Comparison of ENCODE assay signal across 8 cellular contexts in the genomic region with DNA sequence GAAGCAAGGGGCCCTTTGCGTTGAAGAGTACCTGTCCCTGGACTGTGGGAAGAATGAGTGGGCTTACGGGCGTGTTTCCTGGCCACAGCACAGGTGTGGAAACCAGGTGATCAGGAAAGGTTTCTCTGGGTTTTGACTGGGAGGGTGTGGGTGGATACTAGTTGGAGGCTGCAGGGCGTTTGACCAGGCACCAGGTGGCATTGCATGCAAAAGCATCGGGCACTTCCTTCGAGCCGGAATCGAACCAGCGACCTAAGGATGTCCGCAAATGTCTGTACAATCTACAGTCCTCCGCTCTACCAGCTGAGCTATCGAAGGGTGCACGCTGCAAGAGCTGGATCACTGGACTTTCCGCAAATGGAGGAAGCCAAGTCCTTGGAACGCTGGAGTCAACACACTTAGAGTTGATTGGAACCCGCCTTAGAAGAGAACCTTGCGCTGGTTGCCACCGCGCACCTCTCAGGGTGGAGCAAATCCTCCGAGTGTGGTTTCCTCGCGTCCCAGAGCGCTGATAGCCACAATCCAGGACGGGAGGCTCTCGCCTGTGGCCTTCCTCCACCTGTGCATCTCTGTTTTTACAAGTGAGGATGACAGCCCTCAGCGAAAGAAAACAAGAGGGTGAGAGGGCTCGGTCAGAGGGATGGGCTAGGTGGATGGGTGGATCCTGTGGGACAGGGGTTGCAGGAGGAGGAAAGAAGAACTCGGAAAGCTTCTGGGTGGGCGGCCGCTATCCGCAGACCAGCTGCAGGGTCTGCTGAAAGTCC. TPM values are rescaled to one million over a fixed set of nuclear protein-coding genes. Genes with fewer than 3 reads are reported as not detected.
DNase-seq lines count a peak whose midpoint lies in the region; ATAC-seq and TF ChIP-seq lines count a peak whose summit lies in the region.

No MANE protein-coding gene starts in this region.

- peak overlapping the region; percentile 34 for H3K27ac ChIP-seq in VCaP

- peak overlapping the region in 1 of 2 donors; percentile 44 for H3K4me3 ChIP-seq in cardiac fibroblast (replicated peaks in 1 of 2; ENCODE audit: low read depth in 2 of 2, low read length in 2 of 2)

- peak; percentile 97 for DNase-seq in DMS 273 (lab: John Stamatoyannopoulos, UW; ENCODE audit: unreplicated experiment)
- peak; percentile 73 for DNase-seq in LoVo (ENCODE audit: low spot score)
- peak; percentile 62 to 90 for DNase-seq in cardiac fibroblast (ENCODE audit: low read depth in 2 of 2)
- peak; percentile 75 for DNase-seq in left lobe of liver (ENCODE audit: low spot score)
- DNase-seq in stimulated activated CD4-positive, alpha-beta T cell treated with anti-CD3 and anti-CD28 coated beads, Interleukin-4, amount 100 ng/mL, for 1 hour, result peak; percentile 74
- no peak for DNase-seq in cortex of kidney (lab: John Stamatoyannopoulos, UW)

- ATAC-seq in GM21737 (IDR thresholded peaks at IDR 0.05; ENCODE audit: unreplicated experiment) (peak; percentile 52), left lobe of liver (peak; percentile 97)

- TF ChIP-seq CTCF in VCaP (conservative IDR thresholded peaks at IDR 0.05), result peak; percentile 75
- peak; percentile 49 for TF ChIP-seq CTCF in cardiac fibroblast (IDR thresholded peaks at IDR 0.05; ENCODE audit: low read depth, low read length)

RNA-seq across cellular contexts. Expression of a gene that starts 21.2 kb away (rescaled TPM):
- total RNA-seq in left lobe of liver, result 152 TPM

RNA-seq across cellular contexts. Expression of a gene that starts 21.7 kb away (rescaled TPM):
- not detected for total RNA-seq in left lobe of liver

RNA-seq across cellular contexts. Expression of a gene that starts 25.4 kb away (rescaled TPM):
- 685 TPM for total RNA-seq in left lobe of liver
